ENCODE assay signal across 8 cellular contexts in the genomic region with DNA sequence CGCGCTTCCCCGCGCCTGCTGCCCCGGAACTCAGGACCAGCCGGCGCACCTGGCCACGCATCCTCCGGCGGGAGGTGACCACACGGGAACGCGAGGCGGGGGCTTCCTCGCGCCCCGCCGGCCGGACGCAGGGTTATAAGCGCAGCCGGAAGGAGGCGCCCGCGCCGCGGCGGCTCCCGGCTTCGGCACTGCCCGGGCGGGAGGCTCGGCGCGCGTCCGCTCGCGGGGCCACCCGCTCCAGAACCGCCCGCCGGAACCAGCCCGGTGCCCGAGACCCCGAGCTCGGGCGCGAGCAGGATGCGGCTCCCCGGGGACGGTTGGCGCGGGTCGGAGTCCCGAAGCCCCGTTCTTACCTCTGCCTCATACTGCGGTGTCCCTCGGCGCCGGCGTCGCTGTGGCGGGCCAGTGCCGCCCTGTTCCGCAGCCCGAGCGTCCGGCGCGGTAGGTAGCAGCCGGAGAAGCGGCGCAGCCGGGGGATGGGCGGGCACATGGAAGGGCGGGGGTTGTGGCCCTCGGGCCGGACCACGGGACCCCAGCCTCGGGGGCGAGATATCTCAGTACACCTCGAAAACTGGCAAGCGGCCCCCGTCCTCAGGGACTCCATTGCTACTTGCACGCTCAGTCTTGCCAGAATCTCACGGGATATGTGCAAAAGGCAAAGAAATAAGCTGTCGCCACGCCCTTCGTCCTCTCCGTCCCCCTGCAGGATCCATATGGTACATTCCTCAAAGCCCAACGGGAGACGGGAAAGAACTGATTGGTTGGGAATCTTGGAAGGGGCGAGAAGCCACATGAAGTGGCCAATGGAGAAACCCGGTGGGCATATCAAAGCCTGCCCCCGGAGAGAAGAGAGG. TPM values are rescaled to one million over a fixed set of nuclear protein-coding genes. Genes with fewer than 3 reads are reported as not detected.
DNase-seq lines count a peak whose midpoint lies in the region; ATAC-seq lines count a peak whose summit lies in the region.

No MANE protein-coding gene starts in this region.

- H3K4me3 ChIP-seq in skin epidermis, result peak overlapping the region; percentile 51 to 91 (median 85)

- peak overlapping the region; percentile 54 to 97 (median 89) for H3K27ac ChIP-seq in skin epidermis

- ATAC-seq in HG03025 (IDR thresholded peaks at IDR 0.05; ENCODE audit: low FRiP score, unreplicated experiment) (peak; percentile 67), GM21619 (IDR thresholded peaks at IDR 0.05; ENCODE audit: unreplicated experiment) (no peak)

- DNase-seq in Caki2 (ENCODE audit: low read depth) (peak; percentile 98), NCI-H446 treated with DMSO at 0.1 percent for 48 hours (lab: John Stamatoyannopoulos, UW) (peak; percentile 97), cerebellum (ENCODE audit: low spot score) (peak; percentile 96), inferior parietal cortex (ENCODE audit: extremely low spot score) (peak; percentile 98)
- peak; percentile 81 for DNase-seq in activated CD4-positive, CD25-positive, alpha-beta regulatory T cell treated with anti-CD3 and anti-CD28 coated beads, Interleukin-2, amount 50 U/mL, for 72 hours

- in situ Hi-C loops in Caki2 (cut with HindIII; ENCODE audit: low pct_unique_long_range_greater_than_20kb, low sequenced_read_pairs), result no loop called here

RNA-seq across cellular contexts. Expression of gene MICAL3, which starts 23.1 kb away (rescaled TPM):
- 12.3 and 14.5 TPM in 2 replicates for total RNA-seq in Caki2 (2014; rRNA removed; shearing (Covaris generic); ENCODE audit: low replicate concordance)
- total RNA-seq in cerebellum, result 77.6 TPM
